In genomic region chr9:34491596-34491995, GRCh38 we compare ENCODE assay signal across 28 cellular contexts. TPM values are rescaled to one million over a fixed set of nuclear protein-coding genes. Genes with fewer than 3 reads are reported as not detected.
"Had no signal": no experiment of that assay in that cellular context is flagged by ENCODE, and none has a peak within 500 bp of the region (broad histone marks: within the 10 kb centered on the region; RNA-seq: fewer than 3 reads in every experiment).

No MANE protein-coding gene starts in this region.

- H3K4me3 Mint-ChIP-seq: activated CD4-positive, alpha-beta memory T cell treated with anti-CD3 and anti-CD28 coated beads, Interleukin-2, amount 10 ng/mL, durations not matched to agents 7 days and 5 days; activated CD4-positive, alpha-beta T cell treated with anti-CD3 and anti-CD28 coated beads, Interleukin-2, amount 10 ng/mL, durations not matched to agents 7 days and 5 days; activated naive CD8-positive, alpha-beta T cell; activated T-cell treated with anti-CD3 and anti-CD28 coated beads, Interleukin-2, amount 50 U/mL, for 4 hours; activated T-helper 17 cell treated with anti-CD3 and anti-CD28 coated beads, Interleukin-2, amount 50 U/mL, for 72 hours; central memory CD8-positive, alpha-beta T cell; dendritic cell treated with granulocyte-macrophage colony-stimulating factor and Interleukin-4, amounts not matched to agents 40 ng/mL and 50 ng/mL, for 4 days had no signal

- H3K27ac ChIP-seq: brain microvascular endothelial cell, coronary artery, dorsolateral prefrontal cortex, esophagus muscularis mucosa, foreskin keratinocyte, gastrocnemius medialis, heart right ventricle had no signal

- H3K9me3 Mint-ChIP-seq: activated CD4-positive, alpha-beta memory T cell treated with anti-CD3 and anti-CD28 coated beads, Interleukin-2, amount 10 ng/mL, durations not matched to agents 7 days and 5 days; activated CD4-positive, alpha-beta T cell treated with anti-CD3 and anti-CD28 coated beads, Interleukin-2, amount 10 ng/mL, durations not matched to agents 7 days and 5 days; activated T-cell treated with anti-CD3 and anti-CD28 coated beads, Interleukin-2, amount 50 U/mL, for 4 hours; activated T-helper 17 cell treated with anti-CD3 and anti-CD28 coated beads, Interleukin-2, amount 50 U/mL, for 72 hours; central memory CD8-positive, alpha-beta T cell; dendritic cell treated with granulocyte-macrophage colony-stimulating factor and Interleukin-4, amounts not matched to agents 40 ng/mL and 50 ng/mL, for 4 days had no signal

- H3K36me3 ChIP-seq: brain microvascular endothelial cell, esophagus muscularis mucosa, gastrocnemius medialis, heart right ventricle had no signal

- H3K4me1 ChIP-seq: esophagus muscularis mucosa, foreskin keratinocyte, gastrocnemius medialis, heart right ventricle had no signal

- H3K27ac Mint-ChIP-seq: activated CD4-positive, alpha-beta memory T cell treated with anti-CD3 and anti-CD28 coated beads, Interleukin-2, amount 10 ng/mL, durations not matched to agents 7 days and 5 days; activated CD4-positive, alpha-beta T cell treated with anti-CD3 and anti-CD28 coated beads, Interleukin-2, amount 10 ng/mL, durations not matched to agents 7 days and 5 days; activated naive CD8-positive, alpha-beta T cell; activated T-helper 17 cell treated with anti-CD3 and anti-CD28 coated beads, Interleukin-2, amount 50 U/mL, for 72 hours; dendritic cell treated with granulocyte-macrophage colony-stimulating factor and Interleukin-4, amounts not matched to agents 40 ng/mL and 50 ng/mL, for 4 days had no signal

- ATAC-seq: activated T-cell treated with anti-CD3 and anti-CD28 coated beads, Interleukin-2, amount 50 U/mL, for 4 hours; activated T-helper 17 cell treated with anti-CD3 and anti-CD28 coated beads, Interleukin-2, amount 50 U/mL, for 72 hours; foreskin keratinocyte; gastrocnemius medialis; heart right ventricle had no signal

- DNase-seq: activated CD4-positive, alpha-beta memory T cell treated with anti-CD3 and anti-CD28 coated beads, Interleukin-2, amount 10 ng/mL, durations not matched to agents 7 days and 5 days; activated CD4-positive, alpha-beta T cell treated with anti-CD3 and anti-CD28 coated beads for 1 hour; activated CD4-positive, alpha-beta T cell treated with anti-CD3 and anti-CD28 coated beads for 4 hours; activated CD4-positive, alpha-beta T cell treated with anti-CD3 and anti-CD28 coated beads, Interleukin-2, amount 10 ng/mL, durations not matched to agents 7 days and 5 days; activated CD4-positive, alpha-beta T cell treated with anti-CD3 and anti-CD28 coated beads, Interleukin-2, amount 50 U/mL, for 4 hours; activated effector memory CD4-positive, alpha-beta T cell treated with Interleukin-2 at 50 U/mL for 16 hours; activated gamma-delta T cell treated with Interleukin-2 at 50 U/mL for 16 hours; activated naive CD4-positive, alpha-beta T cell treated with anti-CD3 and anti-CD28 coated beads, Interleukin-2, amount 50 U/mL, for 16 hours; activated naive CD4-positive, alpha-beta T cell treated with Interleukin-2 at 50 U/mL for 16 hours; activated T-cell treated with anti-CD3 and anti-CD28 coated beads, Interleukin-2, amount 50 U/mL, for 4 hours; amniotic stem cell; anterior cingulate cortex; brain microvascular endothelial cell; dorsolateral prefrontal cortex; effector memory CD4-positive, alpha-beta T cell; erythroblast; foreskin keratinocyte; gastrocnemius medialis; heart right ventricle; T-helper 2 cell had no signal

- H3K27me3 ChIP-seq: brain microvascular endothelial cell, dorsolateral prefrontal cortex, gastrocnemius medialis, heart right ventricle had no signal

- H3K9me3 ChIP-seq: esophagus muscularis mucosa, gastrocnemius medialis, heart right ventricle had no signal

- H3K4me3 ChIP-seq: coronary artery, dorsolateral prefrontal cortex, esophagus muscularis mucosa, gastrocnemius medialis, heart right ventricle had no signal

- H3K36me3 Mint-ChIP-seq: activated naive CD8-positive, alpha-beta T cell had no signal

- H3K4me1 Mint-ChIP-seq: activated CD4-positive, alpha-beta T cell treated with anti-CD3 and anti-CD28 coated beads, Interleukin-2, amount 10 ng/mL, durations not matched to agents 7 days and 5 days; activated T-helper 17 cell treated with anti-CD3 and anti-CD28 coated beads, Interleukin-2, amount 50 U/mL, for 72 hours; central memory CD8-positive, alpha-beta T cell had no signal

RNA-seq across cellular contexts. Expression of gene ENHO, which starts 31.2 kb away (rescaled TPM):
- total RNA-seq: activated CD4-positive, alpha-beta memory T cell treated with anti-CD3 and anti-CD28 coated beads, Interleukin-2, amount 10 ng/mL, durations not matched to agents 7 days and 5 days; activated CD4-positive, alpha-beta T cell treated with anti-CD3 and anti-CD28 coated beads, Interleukin-2, amount 10 ng/mL, durations not matched to agents 7 days and 5 days; activated T-cell treated with anti-CD3 and anti-CD28 coated beads, Interleukin-2, amount 50 U/mL, for 4 hours; activated T-helper 17 cell treated with anti-CD3 and anti-CD28 coated beads, Interleukin-2, amount 50 U/mL, for 72 hours; bronchial epithelial cell; foreskin keratinocyte had no signal

RNA-seq across cellular contexts. Expression of gene DNAI1, which starts 33.0 kb away (rescaled TPM):
- total RNA-seq: activated CD4-positive, alpha-beta memory T cell treated with anti-CD3 and anti-CD28 coated beads, Interleukin-2, amount 10 ng/mL, durations not matched to agents 7 days and 5 days; activated CD4-positive, alpha-beta T cell treated with anti-CD3 and anti-CD28 coated beads, Interleukin-2, amount 10 ng/mL, durations not matched to agents 7 days and 5 days; activated T-cell treated with anti-CD3 and anti-CD28 coated beads, Interleukin-2, amount 50 U/mL, for 4 hours; activated T-helper 17 cell treated with anti-CD3 and anti-CD28 coated beads, Interleukin-2, amount 50 U/mL, for 72 hours; bronchial epithelial cell; esophagus muscularis mucosa; foreskin keratinocyte; T-helper 1 cell treated with Interleukin-12 subunit alpha and Interleukin-12 subunit beta and Interleukin-4 antibody, amounts not matched to agents 30 ng/mL and 1 ng/mL, for 36 hours had no signal
- polyA plus RNA-seq: foreskin keratinocyte had no signal
